ENCODE assay signal across 8 cellular contexts in the genomic region with DNA sequence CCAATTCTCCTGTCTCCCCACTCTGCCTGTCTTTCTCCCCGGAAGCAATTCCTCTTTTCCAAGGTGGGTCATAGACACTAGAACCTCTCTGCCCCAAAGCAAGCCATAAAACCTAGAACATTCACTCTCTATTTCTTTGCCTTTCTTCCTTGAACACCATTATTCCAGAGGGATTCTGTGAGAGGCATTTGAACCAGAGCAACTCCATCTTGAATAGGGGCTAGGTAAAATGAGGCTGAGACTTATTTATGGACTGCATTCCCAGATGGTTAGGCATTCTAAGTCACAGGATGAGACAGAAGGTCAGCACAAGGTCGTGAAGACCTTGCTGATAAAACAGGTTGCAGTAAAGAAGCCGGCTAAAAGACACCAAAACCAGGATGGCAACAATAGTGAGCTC.
"Had no signal": no experiment of that assay in that cellular context is flagged by ENCODE, and none has a peak within 500 bp of the region (broad histone marks: within the 10 kb centered on the region; RNA-seq: fewer than 3 reads in every experiment).

No MANE protein-coding gene starts in this region.

- H3K4me3 ChIP-seq: GM12878 had no signal

- FAIRE-seq: G401.6, GM12878, GM12891, GM12892, GM18507, GM19239 had no signal

- DNase-seq: GDM1, GF-D8 had no signal

- ATAC-seq: GM12878 had no signal
